Comparison of ENCODE assay signal across 8 cellular contexts in genomic region chr14:77033622-77034521, GRCh38. TPM values are rescaled to one million over a fixed set of nuclear protein-coding genes. Genes with fewer than 3 reads are reported as not detected.
DNase-seq lines count a peak whose midpoint lies in the region; ATAC-seq and TF ChIP-seq lines count a peak whose summit lies in the region.

No MANE protein-coding gene starts in this region.

- H3K36me3 ChIP-seq in DND-41 (ENCODE audit: insufficient read depth, low read length), result no peaks in the 10 kb centered on the region
- no peaks in the 10 kb centered on the region for H3K36me3 ChIP-seq in thyroid gland

- H3K4me3 ChIP-seq in DND-41 (ENCODE audit: low read depth in 1 of 2, low read length in 2 of 2), result peak overlapping the region; percentile 28 to 64; a peak in 3 of 4 replicates
- H3K4me3 ChIP-seq in thyroid gland (replicated peaks in 1 of 3), result peak overlapping the region; percentile 6 to 33 (median 25)

- peak; percentile 26; the same call in 1 of the 2 replicates for TF ChIP-seq EP300 in Ishikawa (IDR thresholded peaks at IDR 0.05; ENCODE audit: borderline replicate concordance)

- intact Hi-C loops in thyroid gland (cut with DNase I), result no loop called here

- 1% methylated on average over 29 to 35 of the region's 36 CpGs for WGBS in thyroid gland, 2 donors

- peak overlapping the region; percentile 79 for H2AFZ ChIP-seq in DND-41 (ENCODE audit: low read depth, low read length)

- no peaks in the 10 kb centered on the region for H4K20me1 ChIP-seq in DND-41 (ENCODE audit: insufficient read depth, low read length)

- H3K4me2 ChIP-seq in DND-41 (ENCODE audit: insufficient read depth, low read length), result peak overlapping the region; percentile 83

- H3K27ac ChIP-seq in DND-41 (ENCODE audit: low read length) (peak overlapping the region; percentile 78), foreskin keratinocyte (peak overlapping the region; percentile 92), thyroid gland (peak overlapping the region; percentile 99 to 100 (median 99))

- no peak for TF ChIP-seq CTCF in DND-41 (IDR thresholded peaks at IDR 0.05; ENCODE audit: borderline replicate concordance, extremely low read depth, low read length, poor library complexity, severe bottlenecking)
- no peak for TF ChIP-seq CTCF in foreskin keratinocyte (conservative IDR thresholded peaks at IDR 0.05)
- peak in 1 of 6 experiments; percentile 1 for TF ChIP-seq CTCF in thyroid gland (IDR thresholded peaks at IDR 0.05)

- TF ChIP-seq RAD21 in Ishikawa (IDR thresholded peaks at IDR 0.05; ENCODE audit: low read depth), result no peak

- peak; percentile 28 to 74 for TF ChIP-seq POLR2A in thyroid gland (IDR thresholded peaks at IDR 0.05)

- peaks cover 57% of the 10 kb centered on the region for H3K4me1 ChIP-seq in DND-41 (ENCODE audit: insufficient read depth, low read length)
- H3K4me1 ChIP-seq in foreskin keratinocyte, result peaks cover 24% of the 10 kb centered on the region
- peaks cover 62 to 96% of the 10 kb centered on the region in 2 donors for H3K4me1 ChIP-seq in thyroid gland

- H3K27me3 ChIP-seq in DND-41 (ENCODE audit: insufficient read depth, low read length, poor library complexity) (no peaks in the 10 kb centered on the region), foreskin keratinocyte (no peaks in the 10 kb centered on the region), thyroid gland (no peaks in the 10 kb centered on the region)

- DNase-seq in DND-41 (peak; percentile 62), RPMI8226 (peak; percentile 88), activated gamma-delta T cell treated with Interleukin-2 at 50 U/mL for 16 hours (peak; percentile 66), foreskin keratinocyte (peak in 1 of 2 donors; percentile 72), occipital lobe (lab: John Stamatoyannopoulos, UW) (peak; percentile 31), thyroid gland (peak; percentile 90 to 91)

- ATAC-seq in DND-41 (ENCODE audit: insufficient read depth, low read depth) (peak; percentile 39), GM21619 (IDR thresholded peaks at IDR 0.05; ENCODE audit: unreplicated experiment) (peak; percentile 70), foreskin keratinocyte (peak; percentile 59)

- H3K9ac ChIP-seq in DND-41 (ENCODE audit: low read depth, low read length), result peak overlapping the region; percentile 79

- 0 out of 2 replicates have a peak, but pooled peaks cover 2% of the 10 kb centered on the region for H3K79me2 ChIP-seq in DND-41 (ENCODE audit: insufficient read depth, low read length)

- H3K9me3 ChIP-seq in DND-41 (ENCODE audit: insufficient read depth, low read length, severe bottlenecking) (no peaks in the 10 kb centered on the region), thyroid gland (no peaks in the 10 kb centered on the region)

TF ChIP-seq in Ishikawa, 13 proteins besides CTCF, POLR2A, EP300 and RAD21:
- TF ChIP-seq TAF1 (IDR thresholded peaks at IDR 0.05; ENCODE audit: low read depth) (peak; percentile 2; the same call in 1 of the 2 replicates), CREB1 (IDR thresholded peaks at IDR 0.05; ENCODE audit: low read depth) (no peak), USF1 (IDR thresholded peaks at IDR 0.05) (no peak), CEBPB (IDR thresholded peaks at IDR 0.05) (no peak), MAX (IDR thresholded peaks at IDR 0.05) (peak; percentile 35), REST (IDR thresholded peaks at IDR 0.05; ENCODE audit: low read depth) (no peak), FOXM1 (IDR thresholded peaks at IDR 0.05; ENCODE audit: borderline replicate concordance, low read depth) (0 out of 2 replicates have a peak, but pooled peaks have one; percentile 8), NFIC (IDR thresholded peaks at IDR 0.05) (peak; percentile 48), ZBTB7A (IDR thresholded peaks at IDR 0.05; ENCODE audit: low read depth) (no peak), TEAD4 (IDR thresholded peaks at IDR 0.05) (no peak), YY1 (IDR thresholded peaks at IDR 0.05; ENCODE audit: low read depth) (no peak), EGR1 (IDR thresholded peaks at IDR 0.05) (no peak)

RNA-seq across cellular contexts. Expression of gene IRF2BPL, which starts 5.4 kb away (rescaled TPM):
- 20.2 and 20.7 TPM in 2 replicates for total RNA-seq in foreskin keratinocyte
- polyA plus RNA-seq in foreskin keratinocyte, result 8.0 and 8.7 TPM in 2 replicates
- 72.7 TPM for total RNA-seq in occipital lobe
- 100 to 1,000 TPM in 1 of 4 donors, 10 to 100 TPM in 3; 43.9 to 103 (median 78.4) TPM for total RNA-seq in thyroid gland
